8 cellular contexts compared by ENCODE assay signal in the genomic region with DNA sequence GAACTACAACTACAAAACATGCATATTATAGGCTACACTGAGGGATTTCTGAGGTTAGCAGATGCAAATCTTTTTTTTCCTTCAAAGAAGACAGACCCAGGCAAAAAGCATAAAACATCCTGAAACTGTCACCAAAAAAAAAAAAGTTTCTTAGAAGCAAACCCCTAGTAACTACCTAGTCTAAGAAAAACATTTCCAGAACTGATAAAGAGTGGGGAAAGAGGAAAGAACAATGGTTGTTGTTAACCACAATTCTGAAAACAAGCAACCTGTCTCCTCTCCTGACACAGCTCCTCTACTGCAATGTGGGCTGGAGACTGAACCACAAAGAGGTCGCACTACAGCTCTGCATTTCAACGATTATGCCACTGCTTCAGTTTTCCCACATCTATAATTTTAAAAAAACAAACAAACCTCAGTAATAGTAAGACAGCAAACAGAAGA. TPM values are rescaled to one million over a fixed set of nuclear protein-coding genes. Genes with fewer than 3 reads are reported as not detected.
DNase-seq lines count a peak whose midpoint lies in the region; ATAC-seq, FAIRE-seq and TF ChIP-seq lines count a peak whose summit lies in the region.

No MANE protein-coding gene starts in this region.

- no peaks in the 10 kb centered on the region for H3K9me3 ChIP-seq in K562 (replicated peaks; ENCODE audit: control insufficient read depth, insufficient read depth, low read depth, low read length)
- H3K9me3 ChIP-seq in BE2C: no peaks in the 10 kb centered on the region
- no peaks in the 10 kb centered on the region for H3K9me3 ChIP-seq in esophagus squamous epithelium

- H3K9me1 ChIP-seq in K562 (ENCODE audit: control insufficient read depth, insufficient read depth, low read length): no peaks in the 10 kb centered on the region

- CTCF ChIA-PET in K562 (lab: Yijun Ruan, JAX; ENCODE audit: low intra/inter-chr PET ratio): no interaction called here

- POLR2A ChIA-PET in K562 (lab: Yijun Ruan, JAX): interaction anchor here (1.4 to 2.4 kb wide), 3 partner anchors 10 to 14 kb away, joined by 4 to 25 read pairs (median 6); partner anchors contain the start of gene DENND5A

- TF ChIP-seq EP300 in K562 (IDR thresholded peaks at IDR 0.05; ENCODE audit: low read length): no peak

- intact Hi-C loops in K562 (cut with micrococcal nuclease): no loop called here
- intact Hi-C loops in esophagus squamous epithelium (cut with DNase I): no loop called here

- H3K27ac ChIP-seq in K562 (ENCODE audit: extremely low read depth, low read depth, low read length) (peak overlapping the region; percentile 40; the same call in 1 of the 3 replicates), esophagus squamous epithelium (no peak overlapping the region)

- no peak overlapping the region for H3K9ac ChIP-seq in K562 (ENCODE audit: insufficient read depth in 1 of 2, low read depth in 2 of 2, low read length in 2 of 2)

- H3K36me3 ChIP-seq in K562 (ENCODE audit: control insufficient read depth, insufficient read depth, low read length): peaks cover 9% of the 10 kb centered on the region; the same call in 2 of the 3 replicates
- H3K36me3 ChIP-seq in BE2C: no peaks in the 10 kb centered on the region
- H3K36me3 ChIP-seq in esophagus squamous epithelium: no peaks in the 10 kb centered on the region

- no peak overlapping the region for H2AFZ ChIP-seq in K562 (ENCODE audit: low read depth, low read length)

- H3K27me3 ChIP-seq in K562 (ENCODE audit: control insufficient read depth in 2 of 2, insufficient read depth in 2 of 2, low read length in 2 of 2): no peaks in the 10 kb centered on the region
- no peaks in the 10 kb centered on the region for H3K27me3 ChIP-seq in BE2C
- no peaks in the 10 kb centered on the region for H3K27me3 ChIP-seq in esophagus squamous epithelium

- no TSS peak for BruUV-seq in K562 (replicated peaks; lab: Mats Ljungman, UMichigan)

- WGBS in K562 (ENCODE audit: insufficient coverage, low coverage, missing lambda C conversion rate): 8% methylated on average over 2 of the region's 2 CpGs
- 26 to 41% methylated on average over 2 of the region's 2 CpGs for WGBS in esophagus squamous epithelium, 2 donors

- peak; percentile 73 for ATAC-seq in GM18498 (IDR thresholded peaks at IDR 0.05; ENCODE audit: unreplicated experiment)
- peak; percentile 78 for ATAC-seq in GM21528 (IDR thresholded peaks at IDR 0.05; ENCODE audit: low FRiP score, unreplicated experiment)
- ATAC-seq in K562: peak; percentile 77

- in situ Hi-C loops in K562 (cut with MboI): no loop called here

- peaks cover 3 to 7% of the 10 kb centered on the region in 2 experiments; a peak in 4 of 5 replicates for H3K4me1 ChIP-seq in K562 (replicated peaks in 1 of 2; ENCODE audit: control insufficient read depth in 2 of 2, insufficient read depth in 2 of 2, low read length in 2 of 2)
- no peaks in the 10 kb centered on the region for H3K4me1 ChIP-seq in BE2C
- H3K4me1 ChIP-seq in esophagus squamous epithelium: peaks cover 0 to 22% (median 6%) of the 10 kb centered on the region in 3 donors

- peaks cover 73% of the 10 kb centered on the region for H3K79me2 ChIP-seq in K562 (ENCODE audit: control insufficient read depth, insufficient read depth, low read length)

- no peak overlapping the region for H3K4me2 ChIP-seq in K562 (ENCODE audit: insufficient read depth, low read length)

- TF ChIP-seq RAD21 in K562 (CRISPR knock-in tag; conservative IDR thresholded peaks at IDR 0.05 in 1 of 2, IDR thresholded peaks at IDR 0.05 in 1 of 2): no peak

- H3K4me3 ChIP-seq in K562 (no peak overlapping the region), BE2C (ENCODE audit: low read depth, low read length) (no peak overlapping the region), esophagus squamous epithelium (no peak overlapping the region)

- peak; percentile 65 for FAIRE-seq in K562 (lab: Jason Lieb, UNC)
- FAIRE-seq in frontal cortex (lab: Jason Lieb, UNC): no peak

- peak; percentile 55 to 78 for DNase-seq in Kasumi-1 (lab: John Stamatoyannopoulos, UW)
- DNase-seq in K562 (ENCODE audit: extremely low read depth in 1 of 4, low spot score in 3 of 4): peak in 3 of 4 experiments; percentile 21 to 41 (median 39)
- DNase-seq in BE2C: no peak
- no peak for DNase-seq in hepatic stellate cell (ENCODE audit: low spot score)
- DNase-seq in esophagus squamous epithelium (lab: John Stamatoyannopoulos, UW): no peak
- no peak for DNase-seq in frontal cortex (ENCODE audit: low spot score in 2 of 2)

- no peak for TF ChIP-seq CTCF in K562 (IDR thresholded peaks at IDR 0.05 in 2 of 3, conservative IDR thresholded peaks at IDR 0.05 in 1 of 3; ENCODE audit: insufficient read depth in 2 of 3, low read depth in 1 of 3, low read length in 3 of 3)
- no peak for TF ChIP-seq CTCF in BE2C (IDR thresholded peaks at IDR 0.05; ENCODE audit: low read depth, low read length)
- no peak for TF ChIP-seq CTCF in esophagus squamous epithelium (IDR thresholded peaks at IDR 0.05)

- no peaks in the 10 kb centered on the region for H4K20me1 ChIP-seq in K562 (replicated peaks; ENCODE audit: control insufficient read depth, insufficient read depth, low read length)

- TF ChIP-seq POLR2A in K562 (conservative IDR thresholded peaks at IDR 0.05) (no peak), esophagus squamous epithelium (IDR thresholded peaks at IDR 0.05) (no peak)

TF ChIP-seq in K562, 482 proteins besides CTCF, POLR2A, EP300 and RAD21 (continues in another document):
- TF ChIP-seq FOXM1 (IDR thresholded peaks at IDR 0.05; ENCODE audit: low read depth) (no peak), FOXM1 (CRISPR knock-in tag; IDR thresholded peaks at IDR 0.05; ENCODE audit: low read depth) (no peak), ELK1 (CRISPR knock-in tag; IDR thresholded peaks at IDR 0.05) (no peak), YY1 (IDR thresholded peaks at IDR 0.05; ENCODE audit: borderline replicate concordance in 1 of 3, control insufficient read depth in 1 of 3, extremely low read depth in 1 of 3, insufficient read depth in 3 of 3, insufficient read length in 1 of 3, insufficient replicate concordance in 2 of 3, low read depth in 1 of 3, low read length in 2 of 3) (no peak), FOXP1 (CRISPR knock-in tag; IDR thresholded peaks at IDR 0.05) (no peak), TEAD4 (IDR thresholded peaks at IDR 0.05; ENCODE audit: low read length) (peak; percentile 25; the same call in 1 of the 2 replicates), TEAD4 (CRISPR knock-in tag; IDR thresholded peaks at IDR 0.05; ENCODE audit: borderline replicate concordance) (no peak), KAT7 (CRISPR knock-in tag; IDR thresholded peaks at IDR 0.05; ENCODE audit: borderline replicate concordance) (no peak), PTTG1 (tag; IDR thresholded peaks at IDR 0.05; ENCODE audit: low read depth) (no peak), SIN3B (IDR thresholded peaks at IDR 0.05; ENCODE audit: low read depth) (no peak), MEIS2 (IDR thresholded peaks at IDR 0.05; ENCODE audit: partially characterized antibody) (peak; percentile 30), NCOR1 (IDR thresholded peaks at IDR 0.05) (no peak), ZKSCAN3 (CRISPR knock-in tag; IDR thresholded peaks at IDR 0.05) (no peak)
- TF ChIP-seq, protein P1, sequence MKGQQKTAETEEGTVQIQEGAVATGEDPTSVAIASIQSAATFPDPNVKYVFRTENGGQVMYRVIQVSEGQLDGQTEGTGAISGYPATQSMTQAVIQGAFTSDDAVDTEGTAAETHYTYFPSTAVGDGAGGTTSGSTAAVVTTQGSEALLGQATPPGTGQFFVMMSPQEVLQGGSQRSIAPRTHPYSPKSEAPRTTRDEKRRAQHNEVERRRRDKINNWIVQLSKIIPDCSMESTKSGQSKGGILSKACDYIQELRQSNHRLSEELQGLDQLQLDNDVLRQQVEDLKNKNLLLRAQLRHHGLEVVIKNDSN (CRISPR knock-in tag; IDR thresholded peaks at IDR 0.05): no peak

RNA-seq across cellular contexts. Expression of gene DENND5A, which starts 15.0 kb away (rescaled TPM):
- 370 and 438 TPM in 2 replicates for total RNA-seq in K562 (2011; cell fraction: chromatin; rRNA removed; ENCODE audit: low replicate concordance)
- 176 and 183 TPM in 2 replicates for total RNA-seq in K562 (2011; cell fraction: nucleolus; rRNA removed)
- 234 and 247 TPM in 2 replicates for total RNA-seq in K562 (2011; cell fraction: nucleoplasm; rRNA removed)
- 34.4 and 40.7 TPM in 2 replicates for total RNA-seq in K562 (2014; rRNA removed)
- 58.3 and 60.4 TPM in 2 replicates for total RNA-seq in K562 (2014; rRNA removed; fragmentation: Illumina TruSeq; extraction: Trizol)
- 58.5 and 60.4 TPM in 2 replicates for total RNA-seq in K562 (2015; rRNA removed; fragmentation: Illumina TruSeq; extraction: Trizol)
- 45.2 and 46.3 TPM in 2 replicates for total RNA-seq in K562 (2021)
- polyA plus RNA-seq in K562 (2011; rRNA removed): 130 and 160 TPM in 2 replicates
- polyA plus RNA-seq in K562 (2011; cell fraction: cytosol; rRNA removed): 161 and 174 TPM in 2 replicates
- 234 and 274 TPM in 2 replicates for polyA plus RNA-seq in K562 (2011; cell fraction: nucleus; rRNA removed)
- polyA plus RNA-seq in K562 (2012): 37.7 and 80.9 TPM in 2 replicates
- 78.4 and 86.4 TPM in 2 replicates for polyA plus RNA-seq in K562 (2014; fragmentation: Illumina TruSeq; extraction: Trizol)
- 10 to 100 TPM; 11.7 to 12.3 TPM for polyA plus RNA-seq in K562 (2014; fragmentation: Nextera tagmentation; extraction: Ambion mirVana)
- 35.3 and 43.2 TPM in 2 replicates for polyA plus RNA-seq in K562 (2014; rRNA removed)
- 285 and 322 TPM in 2 replicates for polyA minus RNA-seq in K562 (2011; rRNA and poly(A)+ RNA removed)
- 90.1 and 96.1 TPM in 2 replicates for polyA minus RNA-seq in K562 (2011; cell fraction: cytosol; rRNA and poly(A)+ RNA removed)
- 122 and 241 TPM in 2 replicates for polyA minus RNA-seq in K562 (2011; cell fraction: nucleus; rRNA and poly(A)+ RNA removed)
- 15.0 TPM for polyA plus RNA-seq in BE2C (2012; ENCODE audit: insufficient read depth, insufficient read length, low read depth)
- 10 to 100 TPM; 13.8 to 56.3 (median 23.4) TPM for total RNA-seq in esophagus squamous epithelium
- 119 TPM for total RNA-seq in frontal cortex

Comparison
In these comparisons a context has a peak if more than half of its experiments do, and no peak if none do; other contexts are left out.
1. DNase-seq: peak in Kasumi-1 (2 of 2) and K562 (3 of 4); none in BE2C (single experiment), hepatic stellate cell (single experiment), esophagus squamous epithelium (single experiment) and frontal cortex (0 of 2).
2. Peak in every context shown above with its lines, with median percentiles within 50 percentile points of each other: ATAC-seq.